Comparison of ENCODE assay signal across 10 cellular contexts in the genomic region with DNA sequence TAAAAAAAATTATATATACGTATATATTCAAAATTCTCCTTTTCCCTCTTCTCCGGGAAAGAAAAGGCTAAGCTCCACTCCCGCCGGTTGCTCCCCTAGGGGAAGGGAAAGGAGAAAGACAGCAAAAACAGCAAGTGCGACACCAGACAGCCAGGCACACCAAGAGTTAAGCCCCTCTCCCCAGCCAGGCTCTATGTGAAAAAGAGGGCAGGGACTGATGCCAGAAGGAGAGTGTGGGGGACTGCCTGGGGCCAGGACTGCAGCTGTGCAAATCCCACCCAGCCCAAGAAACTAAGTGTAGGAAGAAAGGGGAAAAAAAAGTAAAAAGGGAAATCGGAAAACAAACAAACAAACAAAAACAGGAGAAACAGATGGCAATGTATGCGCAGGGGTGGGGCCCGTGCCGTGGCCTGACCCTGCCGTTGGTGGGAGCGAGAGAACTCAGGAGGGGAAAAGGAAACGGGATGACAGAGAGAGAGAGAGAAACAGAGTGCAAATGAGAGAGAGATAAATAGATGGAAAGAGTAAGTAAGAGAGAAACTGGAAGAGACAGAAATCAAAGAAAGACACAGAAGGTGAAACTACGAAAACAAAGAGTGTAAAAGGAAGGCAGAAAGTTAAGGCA. TPM values are rescaled to one million over a fixed set of nuclear protein-coding genes. Genes with fewer than 3 reads are reported as not detected.
DNase-seq lines count a peak whose midpoint lies in the region; ATAC-seq, FAIRE-seq and TF ChIP-seq lines count a peak whose summit lies in the region.
"Had no signal": no experiment of that assay in that cellular context is flagged by ENCODE, and none has a peak within 500 bp of the region (broad histone marks: within the 10 kb centered on the region; RNA-seq: fewer than 3 reads in every experiment).

No MANE protein-coding gene starts in this region.

- H3K9me3 Mint-ChIP-seq in activated T-cell treated with anti-CD3 and anti-CD28 coated beads, Interleukin-2, amount 50 U/mL, for 72 hours: no peaks in the 10 kb centered on the region
- H3K9me3 Mint-ChIP-seq: activated CD4-positive, alpha-beta T cell treated with anti-CD3 and anti-CD28 coated beads, Interleukin-2, amount 10 ng/mL, durations not matched to agents 7 days and 5 days; natural killer cell had no signal

- no peak overlapping the region for H3K27ac Mint-ChIP-seq in activated T-cell treated with anti-CD3 and anti-CD28 coated beads, Interleukin-2, amount 50 U/mL, for 72 hours
- H3K27ac Mint-ChIP-seq: activated CD4-positive, alpha-beta T cell treated with anti-CD3 and anti-CD28 coated beads, Interleukin-2, amount 10 ng/mL, durations not matched to agents 7 days and 5 days; natural killer cell had no signal

- no peak for TF ChIP-seq POLR2A in tibial nerve (IDR thresholded peaks at IDR 0.05)

- no peaks in the 10 kb centered on the region for H3K27me3 Mint-ChIP-seq in activated T-cell treated with anti-CD3 and anti-CD28 coated beads, Interleukin-2, amount 50 U/mL, for 72 hours (ENCODE audit: low read depth)

- H3K27me3 ChIP-seq in MG63 (no peaks in the 10 kb centered on the region), left lung (no peaks in the 10 kb centered on the region), tibial nerve (no peaks in the 10 kb centered on the region)

- ATAC-seq in left lung (peak; percentile 59), HG03469 (IDR thresholded peaks at IDR 0.05; ENCODE audit: unreplicated experiment) (no peak)
- ATAC-seq in activated T-cell treated with anti-CD3 and anti-CD28 coated beads, Interleukin-2, amount 50 U/mL, for 72 hours (replicated peaks in 1 of 2): no peak
- ATAC-seq: natural killer cell had no signal

- H3K36me3 ChIP-seq in MG63: no peaks in the 10 kb centered on the region
- no peaks in the 10 kb centered on the region for H3K36me3 ChIP-seq in left lung
- H3K36me3 ChIP-seq in tibial nerve: no peaks in the 10 kb centered on the region

- peak overlapping the region; percentile 26 for H3K4me3 ChIP-seq in MG63
- no peak overlapping the region for H3K4me3 ChIP-seq in left lung
- peak overlapping the region in 2 of 4 donors; percentile 15 to 21 for H3K4me3 ChIP-seq in tibial nerve

- DNase-seq in MG63 (peak; percentile 24), left lung (no peak), tibial nerve (ENCODE audit: low spot score in 2 of 2) (no peak)
- no peak for DNase-seq in activated T-cell treated with anti-CD3 and anti-CD28 coated beads, Interleukin-2, amount 50 U/mL, for 72 hours
- DNase-seq in activated naive CD4-positive, alpha-beta T cell treated with anti-CD3 and anti-CD28 coated beads, Interleukin-2, amount 50 U/mL, for 16 hours: no peak
- DNase-seq in activated CD4-positive, alpha-beta T cell treated with anti-CD3 and anti-CD28 coated beads for 4 hours: no peak
- DNase-seq: activated CD4-positive, alpha-beta T cell treated with anti-CD3 and anti-CD28 coated beads, Interleukin-2, amount 10 ng/mL, durations not matched to agents 7 days and 5 days; natural killer cell had no signal

- no peaks in the 10 kb centered on the region for H3K4me1 Mint-ChIP-seq in activated T-cell treated with anti-CD3 and anti-CD28 coated beads, Interleukin-2, amount 50 U/mL, for 72 hours (ENCODE audit: low read depth)
- H3K4me1 Mint-ChIP-seq: activated CD4-positive, alpha-beta T cell treated with anti-CD3 and anti-CD28 coated beads, Interleukin-2, amount 10 ng/mL, durations not matched to agents 7 days and 5 days; natural killer cell had no signal

- 24 to 28% methylated on average over 13 of the region's 13 CpGs for WGBS in tibial nerve, 2 donors

- peak overlapping the region; percentile 53 to 75 for H3K27ac ChIP-seq in left lung
- H3K27ac ChIP-seq in tibial nerve: peak overlapping the region; percentile 21 to 89 (median 58)

- TF ChIP-seq EP300 in tibial nerve (IDR thresholded peaks at IDR 0.05): no peak

- no peaks in the 10 kb centered on the region for H3K9me3 ChIP-seq in MG63
- no peaks in the 10 kb centered on the region for H3K9me3 ChIP-seq in left lung
- H3K9me3 ChIP-seq in tibial nerve: no peaks in the 10 kb centered on the region

- intact Hi-C loops in left lung (cut with DNase I): loop anchor here in 1 of 2 donors (10.0 kb wide), 2 partner anchors 136 to 256 kb away; no protein-coding TSS in a partner anchor

- H3K4me1 ChIP-seq in left lung (peaks cover 0 to 6% of the 10 kb centered on the region in 2 donors), tibial nerve (peaks cover 0 to 44% (median 10%) of the 10 kb centered on the region in 4 donors)

- TF ChIP-seq CTCF in left lung (IDR thresholded peaks at IDR 0.05): no peak
- TF ChIP-seq CTCF in tibial nerve (IDR thresholded peaks at IDR 0.05): no peak

- FAIRE-seq in endometrium (lab: Jason Lieb, UNC): peak; percentile 68

- H3K36me3 Mint-ChIP-seq in activated T-cell treated with anti-CD3 and anti-CD28 coated beads, Interleukin-2, amount 50 U/mL, for 72 hours (ENCODE audit: insufficient read depth in 2 of 2): no peaks in the 10 kb centered on the region
- H3K36me3 Mint-ChIP-seq: natural killer cell had no signal

- no peak overlapping the region for H3K4me3 Mint-ChIP-seq in activated T-cell treated with anti-CD3 and anti-CD28 coated beads, Interleukin-2, amount 50 U/mL, for 72 hours
- H3K4me3 Mint-ChIP-seq: activated CD4-positive, alpha-beta T cell treated with anti-CD3 and anti-CD28 coated beads, Interleukin-2, amount 10 ng/mL, durations not matched to agents 7 days and 5 days; natural killer cell had no signal

RNA-seq across cellular contexts. Expression of a gene that starts 27.6 kb away (rescaled TPM):
- total RNA-seq in MG63 (2014; rRNA removed; shearing (Covaris generic); ENCODE audit: low replicate concordance): not detected in 2 replicates
- 1 to 10 TPM; 1.9 to 2.7 TPM for total RNA-seq in left lung
- 1 to 10 TPM in 1 of 4 donors, under 1 TPM in 3; 0.21 to 2.9 (median 0.67) TPM for total RNA-seq in tibial nerve
- total RNA-seq in activated T-cell treated with anti-CD3 and anti-CD28 coated beads, Interleukin-2, amount 50 U/mL, for 72 hours: not detected
- total RNA-seq: activated CD4-positive, alpha-beta T cell treated with anti-CD3 and anti-CD28 coated beads, Interleukin-2, amount 10 ng/mL, durations not matched to agents 7 days and 5 days; natural killer cell had no signal

RNA-seq across cellular contexts. Expression of a gene that starts 35.6 kb away (rescaled TPM):
- total RNA-seq in MG63 (2014; rRNA removed; shearing (Covaris generic); ENCODE audit: low replicate concordance): not detected in 2 replicates
- total RNA-seq in left lung (10 to 100 TPM; 33.9 to 63.4 TPM), tibial nerve (10 to 100 TPM; 25.7 to 36.6 (median 33.7) TPM)
- total RNA-seq in activated T-cell treated with anti-CD3 and anti-CD28 coated beads, Interleukin-2, amount 50 U/mL, for 72 hours: not detected
- total RNA-seq: activated CD4-positive, alpha-beta T cell treated with anti-CD3 and anti-CD28 coated beads, Interleukin-2, amount 10 ng/mL, durations not matched to agents 7 days and 5 days; natural killer cell had no signal

Comparison
In these comparisons a context has a peak if more than half of its experiments do, and no peak if none do; other contexts are left out.
1. RNA of a gene that starts 35.6 kb away (total RNA-seq): 33.9 to 63.4 TPM in left lung and 25.7 to 36.6 TPM in tibial nerve; not detected in MG63 and not detected in activated T-cell treated with anti-CD3 and anti-CD28 coated beads, Interleukin-2, amount 50 U/mL, for 72 hours; every median in the first group is over 10 times any median in the second.